ENCODE assay signal across 29 cellular contexts in the genomic region with DNA sequence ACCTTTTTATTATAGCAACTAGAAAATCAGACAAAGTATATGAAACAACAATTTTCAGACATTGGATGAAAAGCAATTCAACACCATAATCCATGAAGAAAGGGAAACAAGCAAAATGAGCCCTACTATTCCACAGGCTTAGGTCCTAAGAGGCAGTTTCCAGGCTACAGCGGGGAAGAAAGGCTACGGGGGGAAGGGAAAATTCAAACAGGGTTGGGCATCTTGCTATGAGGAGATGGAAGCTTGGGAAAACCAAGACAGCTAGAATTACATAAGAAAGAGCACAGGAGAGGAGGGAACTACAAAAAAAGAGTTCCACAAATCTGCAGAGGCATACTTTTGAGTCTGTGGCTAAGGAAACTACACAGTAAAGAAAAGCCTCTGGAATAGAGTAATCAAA.
"Had no signal": no experiment of that assay in that cellular context is flagged by ENCODE, and none has a peak within 500 bp of the region (broad histone marks: within the 10 kb centered on the region; RNA-seq: fewer than 3 reads in every experiment).

No MANE protein-coding gene starts in this region.

- H3K36me3 ChIP-seq: esophagus muscularis mucosa, gastroesophageal sphincter, heart left ventricle, left lung, right lobe of liver, stomach, thyroid gland, vagina had no signal

- H3K27ac Mint-ChIP-seq: mesothelial cell of epicardium; naive B cell; natural killer cell treated with Interleukin-12 subunit alpha and Interleukin-12 subunit beta and Interleukin-15 and Interleukin-18, amount 100 ng/mL, for 72 hours; progenitor cell of endocrine pancreas; stimulated activated effector memory CD8-positive, alpha-beta T cell treated with anti-CD3 and anti-CD28 coated beads, Interleukin-12 subunit alpha, Interleukin-12 subunit beta, amount 100 ng/mL, for 72 hours had no signal

- H3K79me2 ChIP-seq: parathyroid adenoma had no signal

- H3K4me1 Mint-ChIP-seq: mesothelial cell of epicardium; naive B cell; stimulated activated effector memory CD8-positive, alpha-beta T cell treated with anti-CD3 and anti-CD28 coated beads, Interleukin-12 subunit alpha, Interleukin-12 subunit beta, amount 100 ng/mL, for 72 hours had no signal

- H3K36me3 Mint-ChIP-seq: mesothelial cell of epicardium; naive B cell; natural killer cell treated with Interleukin-12 subunit alpha and Interleukin-12 subunit beta and Interleukin-15 and Interleukin-18, amount 100 ng/mL, for 72 hours; stimulated activated effector memory CD8-positive, alpha-beta T cell treated with anti-CD3 and anti-CD28 coated beads, Interleukin-12 subunit alpha, Interleukin-12 subunit beta, amount 100 ng/mL, for 72 hours had no signal

- H3K4me3 Mint-ChIP-seq: mesothelial cell of epicardium; naive B cell; natural killer cell treated with Interleukin-12 subunit alpha and Interleukin-12 subunit beta and Interleukin-15 and Interleukin-18, amount 100 ng/mL, for 72 hours; neural crest cell; stimulated activated effector memory CD8-positive, alpha-beta T cell treated with anti-CD3 and anti-CD28 coated beads, Interleukin-12 subunit alpha, Interleukin-12 subunit beta, amount 100 ng/mL, for 72 hours had no signal

- H3K27me3 Mint-ChIP-seq: naive B cell; natural killer cell treated with Interleukin-12 subunit alpha and Interleukin-12 subunit beta and Interleukin-15 and Interleukin-18, amount 100 ng/mL, for 72 hours had no signal

- H3K9me3 ChIP-seq: left lung, mucosa of descending colon, right lobe of liver, thyroid gland, vagina had no signal

- H3K27ac ChIP-seq: coronary artery, esophagus muscularis mucosa, foreskin keratinocyte, gastroesophageal sphincter, heart left ventricle, left lung, parathyroid adenoma, right lobe of liver, stomach, thyroid gland, vagina had no signal

- H3K27me3 ChIP-seq: esophagus muscularis mucosa, foreskin keratinocyte, gastroesophageal sphincter, heart left ventricle, left lung, right lobe of liver, stomach, thyroid gland, vagina had no signal

- H3K9ac ChIP-seq: parathyroid adenoma had no signal

- H2AFZ ChIP-seq: parathyroid adenoma had no signal

- ATAC-seq: foreskin keratinocyte; gastroesophageal sphincter; heart left ventricle; left cardiac atrium; left lung; mucosa of descending colon; natural killer cell treated with Interleukin-12 subunit alpha and Interleukin-12 subunit beta and Interleukin-15 and Interleukin-18, amount 100 ng/mL, for 72 hours; right lobe of liver; stimulated activated effector memory CD8-positive, alpha-beta T cell treated with anti-CD3 and anti-CD28 coated beads, Interleukin-12 subunit alpha, Interleukin-12 subunit beta, amount 100 ng/mL, for 72 hours had no signal

- DNase-seq: dermis blood vessel endothelial cell; effector memory CD4-positive, alpha-beta T cell; foreskin keratinocyte; heart left ventricle; hippocampal formation; left cardiac atrium; left lung; mesenchymal stem cell; mucosa of descending colon; naive B cell; right lobe of liver; small intestine; stimulated activated CD4-positive, alpha-beta T cell treated with anti-CD3 and anti-CD28 coated beads, Interleukin-12 subunit alpha, Interleukin-12 subunit beta, amount 100 ng/mL, for 4 hours; stimulated activated CD4-positive, alpha-beta T cell treated with anti-CD3 and anti-CD28 coated beads, Interleukin-1b, Interleukin-23, amount 100 ng/mL, for 48 hours; stimulated activated CD4-positive, alpha-beta T cell treated with anti-CD3 and anti-CD28 coated beads, Interleukin-4, amount 100 ng/mL, for 1 hour; stimulated activated naive CD4-positive, alpha-beta T cell treated with Interleukin-2 at 50 U/mL for 16 hours; stomach; thyroid gland; trophoblast cell had no signal

- H3K4me3 ChIP-seq: coronary artery, esophagus muscularis mucosa, gastroesophageal sphincter, heart left ventricle, left lung, mucosa of descending colon, right lobe of liver, stomach, thyroid gland, vagina had no signal

- H3K4me1 ChIP-seq: esophagus muscularis mucosa, foreskin keratinocyte, gastroesophageal sphincter, heart left ventricle, left lung, parathyroid adenoma, right lobe of liver, stomach, thyroid gland, vagina had no signal
